In the genomic region with DNA sequence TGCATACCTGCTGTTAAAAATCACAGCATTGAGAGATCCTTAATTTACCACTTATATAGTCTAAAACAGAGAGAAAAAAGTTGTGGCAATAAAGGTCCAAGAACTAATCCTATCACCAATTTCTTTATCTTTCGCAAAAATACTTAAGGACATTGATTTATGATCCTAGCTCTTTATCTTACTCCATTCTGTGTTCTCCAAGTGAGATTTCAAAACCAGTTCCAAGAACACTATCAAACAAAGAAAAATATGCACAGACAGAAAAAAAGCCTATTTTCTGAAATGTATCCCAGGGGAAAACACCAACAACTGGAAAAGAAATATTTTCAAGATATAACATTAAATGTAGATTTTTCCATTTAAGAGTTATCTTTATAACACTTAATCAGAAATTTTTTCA, we compare ENCODE assay signal across 6 cellular contexts.
"Had no signal": no experiment of that assay in that cellular context is flagged by ENCODE, and none has a peak within 500 bp of the region (broad histone marks: within the 10 kb centered on the region; RNA-seq: fewer than 3 reads in every experiment).

No MANE protein-coding gene starts in this region.

- DNase-seq: GM23248, GOT3, H7, HFFc6 had no signal

- H3K4me1 Mint-ChIP-seq: IgD-negative memory B cell had no signal

- H3K27ac Mint-ChIP-seq: HFFc6, IgD-negative memory B cell had no signal

- H3K4me3 ChIP-seq: GM23248, HAP-1 had no signal

- H3K4me3 Mint-ChIP-seq: HFFc6, IgD-negative memory B cell had no signal

- H3K36me3 Mint-ChIP-seq: IgD-negative memory B cell had no signal
